In genomic region chr1:96384611-96385010, GRCh38 we compare ENCODE assay signal across 28 cellular contexts.
"Had no signal": no experiment of that assay in that cellular context is flagged by ENCODE, and none has a peak within 500 bp of the region (broad histone marks: within the 10 kb centered on the region; RNA-seq: fewer than 3 reads in every experiment).

No MANE protein-coding gene starts in this region.

- H3K27ac ChIP-seq: brain microvascular endothelial cell, SJSA1 had no signal

- DNase-seq: activated CD4-positive, alpha-beta memory T cell treated with anti-CD3 and anti-CD28 coated beads for 36 hours; activated CD4-positive, alpha-beta T cell treated with anti-CD3 and anti-CD28 coated beads for 36 hours; activated CD4-positive, alpha-beta T cell treated with anti-CD3 and anti-CD28 coated beads, Interleukin-2, amount 50 U/mL, for 1 hour; activated CD8-positive, alpha-beta memory T cell treated with anti-CD3 and anti-CD28 coated beads, Interleukin-2, amount 50 U/mL, for 4 hours; activated gamma-delta T cell treated with Interleukin-2 at 50 U/mL for 16 hours; activated naive CD4-positive, alpha-beta T cell treated with anti-CD3 and anti-CD28 coated beads, Interleukin-2, amount 10 ng/mL, durations not matched to agents 7 days and 5 days; activated naive CD8-positive, alpha-beta T cell treated with anti-CD3 and anti-CD28 coated beads, Interleukin-2, amount 50 U/mL, for 24 hours; activated T-cell treated with anti-CD3 and anti-CD28 coated beads for 4 hours; activated T-cell treated with anti-CD3 and anti-CD28 coated beads, Interleukin-2, amount 50 U/mL, for 4 hours; amniotic stem cell; aorta; brain microvascular endothelial cell; caudate nucleus; cerebellar nuclear complex; Karpas-422; KBM-7; MG63; NCI-H1092; NCI-H1436 treated with DMSO at 0.1 percent for 48 hours; NCI-H1694 treated with DMSO at 0.1 percent for 48 hours; NCI-H2029; NCI-H510A; NCI-H526; NCI-H748 treated with DMSO at 0.1 percent for 48 hours; NK-92 treated with Interleukin-12 subunit alpha and Interleukin-12 subunit beta, amount 100 ng/mL, for 24 hours; SHP77; SK-N-SH had no signal

- H3K4me3 ChIP-seq: MG63, SJSA1 had no signal

- H3K36me3 ChIP-seq: brain microvascular endothelial cell, MG63, SJSA1 had no signal

- H3K9ac ChIP-seq: SK-N-SH had no signal

- H3K4me2 ChIP-seq: SK-N-SH had no signal

- H3K27me3 ChIP-seq: brain microvascular endothelial cell, MG63, SJSA1 had no signal
